8 cellular contexts compared by ENCODE assay signal in the genomic region with DNA sequence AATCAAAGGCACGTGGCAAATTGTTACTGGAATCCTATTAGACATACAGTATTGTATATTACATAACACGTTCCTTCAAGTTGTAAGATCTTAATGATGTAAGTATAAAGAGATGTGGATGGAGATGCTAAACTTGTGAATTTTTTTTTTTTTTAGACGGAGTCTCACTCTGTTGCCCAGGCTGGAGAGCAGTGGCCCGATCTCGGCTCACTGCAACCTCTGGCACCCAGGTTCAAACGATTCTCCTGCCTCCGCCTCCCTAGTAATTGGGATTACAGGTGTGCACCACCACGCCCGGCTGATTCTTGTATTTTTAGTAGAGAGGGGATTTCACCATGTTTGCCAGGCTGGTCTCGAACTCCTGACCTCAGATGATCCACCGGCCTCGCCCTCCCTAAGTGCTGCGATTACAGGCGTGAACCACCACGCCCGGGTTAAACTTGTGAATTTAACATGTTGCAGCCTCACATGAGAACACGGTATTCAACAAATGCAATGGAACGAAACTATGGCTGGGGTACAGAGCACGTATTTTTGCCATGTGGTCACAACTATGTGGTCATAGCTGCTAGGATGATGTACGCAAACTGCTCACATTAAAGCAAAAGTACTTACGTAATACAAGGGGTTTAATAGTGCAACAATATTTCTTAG. TPM values are rescaled to one million over a fixed set of nuclear protein-coding genes. Genes with fewer than 3 reads are reported as not detected.
DNase-seq lines count a peak whose midpoint lies in the region; ATAC-seq and TF ChIP-seq lines count a peak whose summit lies in the region.

No MANE protein-coding gene starts in this region.

- no peaks in the 10 kb centered on the region for H3K9me3 ChIP-seq in thymus (ENCODE audit: control insufficient read depth)

- H3K27ac ChIP-seq in cingulate gyrus (ENCODE audit: low read depth, low read length), result peak overlapping the region; percentile 100
- H3K27ac ChIP-seq in thymus (ENCODE audit: low read depth), result no peak overlapping the region

- ATAC-seq in GM19023 (IDR thresholded peaks at IDR 0.05; ENCODE audit: unreplicated experiment) (peak; percentile 17), HG03432 (IDR thresholded peaks at IDR 0.05; ENCODE audit: unreplicated experiment) (peak; percentile 25)

- DNase-seq in AG08396 (ENCODE audit: low spot score) (peak; percentile 30), mesothelial cell of epicardium (ENCODE audit: low spot score in 2 of 2, unreplicated experiment in 2 of 2) (no peak), NCI-H2107 (lab: John Stamatoyannopoulos, UW) (no peak)

- H3K36me3 ChIP-seq in thymus (ENCODE audit: control insufficient read depth, insufficient read depth), result peaks cover 7% of the 10 kb centered on the region

- peak overlapping the region; percentile 95 for H3K4me3 Mint-ChIP-seq in mesothelial cell of epicardium

- TF ChIP-seq CTCF in WI38 (IDR thresholded peaks at IDR 0.05; ENCODE audit: low read depth, low read length), result no peak
- no peak for TF ChIP-seq CTCF in mesothelial cell of epicardium (IDR thresholded peaks at IDR 0.05; ENCODE audit: unreplicated experiment)

- WGBS in thymus, result 41% methylated on average over 21 of the region's 21 CpGs

- no peaks in the 10 kb centered on the region for H3K9me3 Mint-ChIP-seq in mesothelial cell of epicardium

- no peaks in the 10 kb centered on the region for H3K27me3 Mint-ChIP-seq in mesothelial cell of epicardium (ENCODE audit: low read depth)

- H3K4me1 Mint-ChIP-seq in mesothelial cell of epicardium, result peaks cover 21% of the 10 kb centered on the region

- no peaks in the 10 kb centered on the region for H3K27me3 ChIP-seq in thymus (ENCODE audit: control insufficient read depth, insufficient read depth)

- H3K4me3 ChIP-seq in WI38 (ENCODE audit: low read depth, low read length) (peak overlapping the region; percentile 99), thymus (ENCODE audit: low read length) (peak overlapping the region; percentile 78)

- H3K36me3 Mint-ChIP-seq in mesothelial cell of epicardium, result peaks cover under 1% of the 10 kb centered on the region

- peak overlapping the region; percentile 100 for H3K27ac Mint-ChIP-seq in mesothelial cell of epicardium

- peaks cover 9% of the 10 kb centered on the region for H3K4me1 ChIP-seq in thymus (ENCODE audit: control insufficient read depth, insufficient read depth, low read length)

RNA-seq across cellular contexts. Expression of a gene that starts 0.8 kb away (rescaled TPM):
- 38.0 to 42.4 TPM (median 38.3 TPM) in 3 replicates for total RNA-seq in mesothelial cell of epicardium
- 76.7 TPM for polyA plus RNA-seq in thymus

RNA-seq across cellular contexts. Expression of a gene that starts 40.9 kb away (rescaled TPM):
- 0.14 TPM in 1 of 3 replicates, not detected in the others for total RNA-seq in mesothelial cell of epicardium
- 10.9 TPM for polyA plus RNA-seq in thymus

RNA-seq across cellular contexts. Expression of a gene that starts 55.2 kb away (rescaled TPM):
- total RNA-seq in mesothelial cell of epicardium, result 40.1 to 44.6 TPM (median 43.5 TPM) in 3 replicates
- polyA plus RNA-seq in thymus, result 44.2 TPM
